In the genomic region with DNA sequence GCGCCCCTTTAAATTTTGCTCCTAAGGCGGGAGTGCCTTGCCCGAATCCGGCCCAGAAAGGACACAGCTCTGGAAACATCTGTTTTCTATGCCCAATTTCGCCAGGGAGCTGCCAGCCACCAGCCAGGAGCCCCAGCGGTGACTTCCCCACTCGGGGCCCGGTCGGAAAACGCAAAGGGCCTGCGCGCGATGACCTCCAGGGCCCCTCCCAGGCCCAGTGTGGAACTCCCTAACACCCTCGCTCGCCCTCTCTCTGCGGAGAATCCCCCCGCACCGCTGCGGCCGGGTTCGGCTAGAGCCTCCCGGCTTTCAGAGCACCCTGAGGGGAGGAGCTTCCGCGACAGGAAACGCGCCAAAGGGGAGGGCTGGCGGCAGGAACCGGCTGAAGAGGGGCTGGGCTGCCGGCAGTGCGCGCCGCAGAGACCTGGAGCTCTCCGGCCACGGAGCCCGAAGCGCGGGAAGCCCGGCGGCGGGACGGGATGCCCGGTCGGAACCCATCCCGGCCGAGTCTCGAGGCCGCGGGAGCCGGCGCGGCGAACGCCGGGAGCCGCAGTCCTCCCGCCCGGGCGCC, we compare ENCODE assay signal across 1 cellular context.
TF ChIP-seq lines count a peak whose summit lies in the region.

No MANE protein-coding gene starts in this region.

TF ChIP-seq in SK-N-SH, 30 proteins besides CTCF, POLR2A, EP300 and RAD21 (continued from another document):
- TF ChIP-seq, protein P1, sequence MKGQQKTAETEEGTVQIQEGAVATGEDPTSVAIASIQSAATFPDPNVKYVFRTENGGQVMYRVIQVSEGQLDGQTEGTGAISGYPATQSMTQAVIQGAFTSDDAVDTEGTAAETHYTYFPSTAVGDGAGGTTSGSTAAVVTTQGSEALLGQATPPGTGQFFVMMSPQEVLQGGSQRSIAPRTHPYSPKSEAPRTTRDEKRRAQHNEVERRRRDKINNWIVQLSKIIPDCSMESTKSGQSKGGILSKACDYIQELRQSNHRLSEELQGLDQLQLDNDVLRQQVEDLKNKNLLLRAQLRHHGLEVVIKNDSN (IDR thresholded peaks at IDR 0.05; ENCODE audit: borderline replicate concordance, low read depth): 0 out of 2 replicates have a peak, but pooled peaks have one; percentile 16
- TF ChIP-seq GABPA (IDR thresholded peaks at IDR 0.05; ENCODE audit: low read depth) (peak; percentile 69), MEF2A (IDR thresholded peaks at IDR 0.05; ENCODE audit: borderline replicate concordance, low read depth) (no peak), CHD2 (IDR thresholded peaks at IDR 0.05; ENCODE audit: low read length, partially characterized antibody) (peak; percentile 35), YY1 (IDR thresholded peaks at IDR 0.05; ENCODE audit: low read depth) (0 out of 2 replicates have a peak, but pooled peaks have one; percentile 53), POLR2AphosphoS5 (IDR thresholded peaks at IDR 0.05; ENCODE audit: low read depth, low read length) (peak; percentile 71; the same call in 1 of the 2 replicates), GATA2 (CRISPR knock-in tag; IDR thresholded peaks at IDR 0.05) (no peak), EZH2phosphoT487 (IDR thresholded peaks at IDR 0.05; ENCODE audit: borderline replicate concordance, low read depth) (no peak), RCOR1 (IDR thresholded peaks at IDR 0.05; ENCODE audit: low read length) (no peak), TAF1 (IDR thresholded peaks at IDR 0.05; ENCODE audit: borderline replicate concordance, low read depth, low read length) (0 out of 2 replicates have a peak, but pooled peaks have one; percentile 35)
- TF ChIP-seq, protein P2, sequence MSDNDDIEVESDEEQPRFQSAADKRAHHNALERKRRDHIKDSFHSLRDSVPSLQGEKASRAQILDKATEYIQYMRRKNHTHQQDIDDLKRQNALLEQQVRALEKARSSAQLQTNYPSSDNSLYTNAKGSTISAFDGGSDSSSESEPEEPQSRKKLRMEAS (IDR thresholded peaks at IDR 0.05; ENCODE audit: low read depth): no peak; the same call in 1 of the 2 replicates
- TF ChIP-seq, protein P3, sequence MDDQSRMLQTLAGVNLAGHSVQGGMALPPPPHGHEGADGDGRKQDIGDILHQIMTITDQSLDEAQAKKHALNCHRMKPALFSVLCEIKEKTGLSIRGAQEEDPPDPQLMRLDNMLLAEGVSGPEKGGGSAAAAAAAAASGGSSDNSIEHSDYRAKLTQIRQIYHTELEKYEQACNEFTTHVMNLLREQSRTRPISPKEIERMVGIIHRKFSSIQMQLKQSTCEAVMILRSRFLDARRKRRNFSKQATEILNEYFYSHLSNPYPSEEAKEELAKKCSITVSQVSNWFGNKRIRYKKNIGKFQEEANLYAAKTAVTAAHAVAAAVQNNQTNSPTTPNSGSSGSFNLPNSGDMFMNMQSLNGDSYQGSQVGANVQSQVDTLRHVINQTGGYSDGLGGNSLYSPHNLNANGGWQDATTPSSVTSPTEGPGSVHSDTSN (IDR thresholded peaks at IDR 0.05): 0 out of 2 replicates have a peak, but pooled peaks have one; percentile 12
